Comparison of ENCODE assay signal across 1 cellular context in the genomic region with DNA sequence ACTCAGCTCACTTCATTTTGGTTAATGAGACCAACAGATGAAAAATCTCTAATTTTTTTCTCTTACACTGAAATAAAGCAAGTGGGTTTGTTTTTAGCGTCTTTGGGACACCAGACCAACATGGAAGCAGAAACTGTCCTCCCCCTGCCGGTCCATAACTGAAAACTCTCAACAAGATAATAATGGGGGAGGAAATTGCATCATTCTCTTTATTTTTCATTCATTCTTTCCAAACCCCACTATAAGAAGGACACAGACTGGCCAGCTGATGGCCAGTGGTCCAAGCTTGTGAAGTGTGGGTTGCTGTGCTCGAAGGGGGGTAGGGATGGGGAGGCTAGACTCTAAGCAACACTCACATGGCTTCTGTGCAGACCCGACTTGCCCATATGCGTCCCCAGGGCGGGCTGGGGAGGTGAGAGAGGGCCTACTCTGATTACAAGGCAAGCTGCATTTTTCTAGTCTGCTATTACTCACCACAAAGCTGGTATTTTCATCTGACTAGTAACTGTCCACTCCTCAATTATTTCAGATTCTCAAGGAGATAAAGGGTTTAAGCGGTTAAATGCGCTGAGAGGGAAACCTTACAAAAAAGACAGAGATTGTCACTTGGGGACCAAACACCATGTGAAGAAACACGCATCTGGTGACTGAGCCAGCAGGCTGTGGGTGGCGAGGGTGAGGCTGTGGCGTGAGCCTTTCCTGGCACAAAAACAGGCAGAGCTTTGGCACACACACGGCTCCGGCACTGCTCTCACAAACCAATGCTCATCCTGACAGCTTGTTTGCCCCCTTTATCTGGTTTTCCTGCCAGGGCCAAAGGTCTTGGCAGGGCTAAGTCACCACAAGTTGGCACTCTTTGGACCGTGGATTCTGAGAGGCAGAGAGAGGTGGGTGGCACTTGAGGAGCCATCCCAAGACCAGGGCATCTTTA.
A peak's percentile ranks its signal among the peaks of the same experiment; 100 is the strongest.
TF ChIP-seq lines count a peak whose summit lies in the region.

No MANE protein-coding gene starts in this region.

TF ChIP-seq in liver, 16 proteins besides CTCF, POLR2A, EP300 and RAD21 (continued from another document):
- TF ChIP-seq, protein P1, sequence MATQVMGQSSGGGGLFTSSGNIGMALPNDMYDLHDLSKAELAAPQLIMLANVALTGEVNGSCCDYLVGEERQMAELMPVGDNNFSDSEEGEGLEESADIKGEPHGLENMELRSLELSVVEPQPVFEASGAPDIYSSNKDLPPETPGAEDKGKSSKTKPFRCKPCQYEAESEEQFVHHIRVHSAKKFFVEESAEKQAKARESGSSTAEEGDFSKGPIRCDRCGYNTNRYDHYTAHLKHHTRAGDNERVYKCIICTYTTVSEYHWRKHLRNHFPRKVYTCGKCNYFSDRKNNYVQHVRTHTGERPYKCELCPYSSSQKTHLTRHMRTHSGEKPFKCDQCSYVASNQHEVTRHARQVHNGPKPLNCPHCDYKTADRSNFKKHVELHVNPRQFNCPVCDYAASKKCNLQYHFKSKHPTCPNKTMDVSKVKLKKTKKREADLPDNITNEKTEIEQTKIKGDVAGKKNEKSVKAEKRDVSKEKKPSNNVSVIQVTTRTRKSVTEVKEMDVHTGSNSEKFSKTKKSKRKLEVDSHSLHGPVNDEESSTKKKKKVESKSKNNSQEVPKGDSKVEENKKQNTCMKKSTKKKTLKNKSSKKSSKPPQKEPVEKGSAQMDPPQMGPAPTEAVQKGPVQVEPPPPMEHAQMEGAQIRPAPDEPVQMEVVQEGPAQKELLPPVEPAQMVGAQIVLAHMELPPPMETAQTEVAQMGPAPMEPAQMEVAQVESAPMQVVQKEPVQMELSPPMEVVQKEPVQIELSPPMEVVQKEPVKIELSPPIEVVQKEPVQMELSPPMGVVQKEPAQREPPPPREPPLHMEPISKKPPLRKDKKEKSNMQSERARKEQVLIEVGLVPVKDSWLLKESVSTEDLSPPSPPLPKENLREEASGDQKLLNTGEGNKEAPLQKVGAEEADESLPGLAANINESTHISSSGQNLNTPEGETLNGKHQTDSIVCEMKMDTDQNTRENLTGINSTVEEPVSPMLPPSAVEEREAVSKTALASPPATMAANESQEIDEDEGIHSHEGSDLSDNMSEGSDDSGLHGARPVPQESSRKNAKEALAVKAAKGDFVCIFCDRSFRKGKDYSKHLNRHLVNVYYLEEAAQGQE (IDR thresholded peaks at IDR 0.05) = no peak
- TF ChIP-seq RXRA (IDR thresholded peaks at IDR 0.05) = peak; percentile 78 to 89
TF ChIP-seq in liver: peak in this region for 8.
